ENCODE assay signal across 8 cellular contexts in the genomic region with DNA sequence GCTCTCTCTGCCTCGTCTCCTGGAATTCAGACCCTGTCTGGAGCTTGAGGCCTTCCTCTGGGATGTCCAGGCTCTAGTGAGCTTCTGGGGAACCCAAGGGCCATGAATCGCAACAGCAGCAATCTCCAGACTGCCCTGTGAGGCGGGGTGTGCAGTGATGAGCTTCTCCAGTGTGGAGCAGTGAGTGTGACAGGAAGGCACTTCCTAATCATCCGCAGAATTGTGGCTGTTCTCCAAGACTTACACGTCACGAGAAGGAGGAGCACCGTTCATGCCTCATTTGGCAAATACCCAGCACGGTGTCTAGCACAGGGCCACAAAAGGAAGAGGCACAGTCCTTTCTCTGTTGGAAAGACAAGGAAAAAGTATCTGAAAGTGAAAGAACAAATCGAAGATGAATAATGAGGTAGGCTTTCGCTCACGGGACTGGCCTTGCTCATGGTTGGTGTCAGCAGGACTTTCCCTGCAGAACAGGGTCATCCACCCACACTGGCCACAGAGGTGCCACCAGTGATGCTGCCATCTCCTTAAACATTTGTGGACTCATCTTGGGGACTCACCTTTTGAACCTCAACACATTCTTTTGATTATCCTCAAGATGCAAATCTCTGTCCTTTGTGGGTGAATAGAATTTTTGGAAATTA.
DNase-seq lines count a peak whose midpoint lies in the region; ATAC-seq lines count a peak whose summit lies in the region.

No MANE protein-coding gene starts in this region.

- no peak overlapping the region for H3K14ac ChIP-seq in neuronal stem cell (ENCODE audit: low read length)

- H4K8ac ChIP-seq in neuronal stem cell (ENCODE audit: low read depth, low read length), result no peak overlapping the region

- H2BK5ac ChIP-seq in neuronal stem cell (ENCODE audit: low read length), result no peak overlapping the region

- intact Hi-C loops in head of caudate nucleus (cut with DNase I), result no loop called here

- no peak overlapping the region for H3K4me3 ChIP-seq in neuronal stem cell (ENCODE audit: low read length in 2 of 2)

- in situ Hi-C loops in Caki2 (cut with HindIII; ENCODE audit: low pct_unique_long_range_greater_than_20kb, low sequenced_read_pairs), result no loop called here

- H3K36me3 ChIP-seq in neuronal stem cell (replicated peaks in 1 of 2; ENCODE audit: control insufficient read depth in 2 of 2, insufficient read depth in 2 of 2, low read length in 2 of 2), result no peaks in the 10 kb centered on the region

- ATAC-seq in HG02763 (IDR thresholded peaks at IDR 0.05; ENCODE audit: unreplicated experiment) (no peak), HG02588 (IDR thresholded peaks at IDR 0.05; ENCODE audit: unreplicated experiment) (no peak)

- no peak overlapping the region for H3K9ac ChIP-seq in neuronal stem cell (ENCODE audit: low read depth, low read length, poor library complexity)

- H3K79me1 ChIP-seq in neuronal stem cell (ENCODE audit: low read depth, low read length), result no peaks in the 10 kb centered on the region

- H3K9me3 ChIP-seq in neuronal stem cell (replicated peaks in 1 of 2; ENCODE audit: control insufficient read depth in 2 of 2, insufficient read depth in 1 of 2, low read depth in 1 of 2, low read length in 2 of 2), result peaks cover 0 to 2% of the 10 kb centered on the region in 2 donors

- H2AFZ ChIP-seq in neuronal stem cell (ENCODE audit: low read length), result no peak overlapping the region

- WGBS in neuronal stem cell (ENCODE audit: extremely low coverage in 2 of 2, insufficient read length in 2 of 2, insufficient replicate concordance in 1 of 2), 2 donors, result no CpG with 5 or more reads among the region's 11 CpGs

- peak overlapping the region; percentile 51 for H2BK15ac ChIP-seq in neuronal stem cell (ENCODE audit: low read length)

- H3K23ac ChIP-seq in neuronal stem cell (ENCODE audit: low read depth, low read length, poor library complexity), result peak overlapping the region; percentile 27

- no peaks in the 10 kb centered on the region for H3K27me3 ChIP-seq in neuronal stem cell (ENCODE audit: control insufficient read depth in 3 of 3, insufficient read depth in 3 of 3, low read depth in 1 of 3, low read length in 3 of 3)

- H3K18ac ChIP-seq in neuronal stem cell (ENCODE audit: low read length), result peak overlapping the region; percentile 20

- DNase-seq in Caki2 (ENCODE audit: low read depth), result peak; percentile 95
- peak; percentile 75 for DNase-seq in HT1080 (ENCODE audit: low read depth)
- DNase-seq in fibroblast of gingiva (ENCODE audit: low read depth), result peak; percentile 63
- no peak for DNase-seq in neuronal stem cell (ENCODE audit: low spot score)
- DNase-seq in activated CD8-positive, alpha-beta memory T cell treated with anti-CD3 and anti-CD28 coated beads, Interleukin-2, amount 50 U/mL, for 4 hours, result no peak
- DNase-seq in head of caudate nucleus, result no peak

- peak overlapping the region; percentile 77 for H2AK5ac ChIP-seq in neuronal stem cell (ENCODE audit: low read depth, low read length)

- H3K4me1 ChIP-seq in neuronal stem cell (ENCODE audit: control insufficient read depth in 2 of 2, insufficient read depth in 1 of 2, low read depth in 1 of 2, low read length in 2 of 2), result peaks cover 0 to 12% of the 10 kb centered on the region in 2 donors

- H3K4ac ChIP-seq in neuronal stem cell (ENCODE audit: low read length), result no peak overlapping the region

- peak overlapping the region; percentile 47 for H2BK12ac ChIP-seq in neuronal stem cell (ENCODE audit: low read length)

- no peak overlapping the region for H3K4me2 ChIP-seq in neuronal stem cell (ENCODE audit: insufficient read depth, low read length, poor library complexity, severe bottlenecking)

- no peak overlapping the region for H4K91ac ChIP-seq in neuronal stem cell (ENCODE audit: low read depth, low read length, poor library complexity)

- no peak overlapping the region for H3K27ac ChIP-seq in neuronal stem cell (replicated peaks; ENCODE audit: low read length)

- H2BK120ac ChIP-seq in neuronal stem cell (ENCODE audit: low read depth, low read length), result peak overlapping the region; percentile 9

Comparison
In these comparisons a context has a peak if more than half of its experiments do, and no peak if none do; other contexts are left out.
1. DNase-seq: peak in Caki2 (single experiment), HT1080 (single experiment) and fibroblast of gingiva (single experiment); none in neuronal stem cell (single experiment), activated CD8-positive, alpha-beta memory T cell treated with anti-CD3 and anti-CD28 coated beads, Interleukin-2, amount 50 U/mL, for 4 hours (single experiment) and head of caudate nucleus (0 of 42).